ENCODE assay signal across 17 cellular contexts in genomic region chr3:195245531-195245951, GRCh38.
"Had no signal": no experiment of that assay in that cellular context is flagged by ENCODE, and none has a peak within 500 bp of the region (broad histone marks: within the 10 kb centered on the region; RNA-seq: fewer than 3 reads in every experiment).

No MANE protein-coding gene starts in this region.

- H3K27ac Mint-ChIP-seq: activated CD8-positive, alpha-beta T cell treated with anti-CD3 and anti-CD28 coated beads for 36 hours; activated naive CD8-positive, alpha-beta T cell treated with anti-CD3 and anti-CD28 coated beads, Interleukin-2, amount 10 ng/mL, durations not matched to agents 7 days and 5 days; activated T-helper 1 cell treated with anti-CD3 and anti-CD28 coated beads, Interleukin-12 subunit alpha, Interleukin-12 subunit beta, Interleukin-2, Interleukin-4 antibody, amounts not matched to agents 30 ng/mL and 10 ng/mL and 1 ng/mL, durations not matched to agents 14 hours and 24 hours and 36 hours had no signal

- H3K27me3 Mint-ChIP-seq: activated CD8-positive, alpha-beta T cell treated with anti-CD3 and anti-CD28 coated beads for 36 hours; activated naive CD8-positive, alpha-beta T cell treated with anti-CD3 and anti-CD28 coated beads, Interleukin-2, amount 10 ng/mL, durations not matched to agents 7 days and 5 days; naive thymus-derived CD8-positive, alpha-beta T cell had no signal

- DNase-seq: activated CD4-positive, alpha-beta T cell treated with anti-CD3 and anti-CD28 coated beads for 48 hours; activated CD4-positive, CD25-positive, alpha-beta regulatory T cell; activated CD8-positive, alpha-beta T cell treated with anti-CD3 and anti-CD28 coated beads for 36 hours; activated naive CD4-positive, alpha-beta T cell treated with Interleukin-2 at 50 U/mL for 16 hours; activated naive CD8-positive, alpha-beta T cell treated with anti-CD3 and anti-CD28 coated beads, Interleukin-2, amount 10 ng/mL, durations not matched to agents 7 days and 5 days; amygdala; erythroblast; heart right ventricle; mesendoderm; stimulated activated CD4-positive, alpha-beta T cell treated with anti-CD3 and anti-CD28 coated beads, Interleukin-1b, Interleukin-23, amount 100 ng/mL, for 48 hours; stimulated activated naive CD8-positive, alpha-beta T cell treated with anti-CD3 and anti-CD28 coated beads, Interleukin-15, Interleukin-2, amounts not matched to agents 100 U/mL and 50 U/mL, for 24 hours; substantia nigra; T-helper 1 cell; T-helper 9 cell; trophoblast cell had no signal

- H3K4me3 Mint-ChIP-seq: activated CD8-positive, alpha-beta T cell treated with anti-CD3 and anti-CD28 coated beads for 36 hours; activated naive CD8-positive, alpha-beta T cell treated with anti-CD3 and anti-CD28 coated beads, Interleukin-2, amount 10 ng/mL, durations not matched to agents 7 days and 5 days; activated T-helper 1 cell treated with anti-CD3 and anti-CD28 coated beads, Interleukin-12 subunit alpha, Interleukin-12 subunit beta, Interleukin-2, Interleukin-4 antibody, amounts not matched to agents 30 ng/mL and 10 ng/mL and 1 ng/mL, durations not matched to agents 14 hours and 24 hours and 36 hours; naive thymus-derived CD8-positive, alpha-beta T cell had no signal

- H3K9me3 Mint-ChIP-seq: activated CD8-positive, alpha-beta T cell treated with anti-CD3 and anti-CD28 coated beads for 36 hours; activated naive CD8-positive, alpha-beta T cell treated with anti-CD3 and anti-CD28 coated beads, Interleukin-2, amount 10 ng/mL, durations not matched to agents 7 days and 5 days; activated T-helper 1 cell treated with anti-CD3 and anti-CD28 coated beads, Interleukin-12 subunit alpha, Interleukin-12 subunit beta, Interleukin-2, Interleukin-4 antibody, amounts not matched to agents 30 ng/mL and 10 ng/mL and 1 ng/mL, durations not matched to agents 14 hours and 24 hours and 36 hours; naive thymus-derived CD8-positive, alpha-beta T cell had no signal
